In genomic region chr11:59660621-59661020, GRCh38 we compare ENCODE assay signal across 17 cellular contexts. TPM values are rescaled to one million over a fixed set of nuclear protein-coding genes. Genes with fewer than 3 reads are reported as not detected.
A peak's percentile ranks its signal among the peaks of the same experiment; 100 is the strongest.
DNase-seq lines count a peak whose midpoint lies in the region; ATAC-seq lines count a peak whose summit lies in the region.
"Had no signal": no experiment of that assay in that cellular context is flagged by ENCODE, and none has a peak within 500 bp of the region (broad histone marks: within the 10 kb centered on the region; RNA-seq: fewer than 3 reads in every experiment).

No MANE protein-coding gene starts in this region.

- POLR2A ChIA-PET in activated CD4-positive, alpha-beta memory T cell treated with anti-CD3 and anti-CD28 coated beads, Interleukin-2, amount 10 ng/mL, durations not matched to agents 7 days and 5 days (lab: Charles Lee) = interaction anchor here (1.0 kb wide), 1 partner anchor 43 kb away, joined by 3 read pairs; no protein-coding TSS in a partner anchor

- H3K9me3 ChIP-seq in CD4-positive, CD25-positive, alpha-beta regulatory T cell (ENCODE audit: control insufficient read depth in 2 of 2, low read length in 2 of 2) = no peaks in the 10 kb centered on the region
- H3K9me3 ChIP-seq in GM23248 (ENCODE audit: low read depth) (no peaks in the 10 kb centered on the region), mesenchymal stem cell (ENCODE audit: control insufficient read depth, low read length) (no peaks in the 10 kb centered on the region)
- H3K9me3 ChIP-seq: right atrium auricular region, SJCRH30 had no signal

- 94 to 100% methylated on average over 1 of the region's 1 CpG for WGBS in GM23248 (ENCODE audit: low coverage in 1 of 2, low lambda C conversion rate in 2 of 2, missing lambda C conversion rate in 2 of 2), 2 experiments
- WGBS in mesenchymal stem cell = 96% methylated on average over 1 of the region's 1 CpG

- H4K20me1 ChIP-seq in GM23248 (ENCODE audit: insufficient read depth) = peaks cover 6% of the 10 kb centered on the region; the same call in 1 of the 2 replicates

- H4K91ac ChIP-seq in mesenchymal stem cell (ENCODE audit: low read length) = no peak overlapping the region

- peak overlapping the region in 2 of 3 donors; percentile 42 to 48 for H3K27ac Mint-ChIP-seq in CD4-positive, CD25-positive, alpha-beta regulatory T cell
- peak overlapping the region; percentile 17 for H3K27ac Mint-ChIP-seq in activated CD4-positive, alpha-beta memory T cell treated with anti-CD3 and anti-CD28 coated beads, Interleukin-2, amount 10 ng/mL, durations not matched to agents 7 days and 5 days

- H3K4me1 ChIP-seq in CD4-positive, CD25-positive, alpha-beta regulatory T cell (ENCODE audit: control insufficient read depth, insufficient read depth, low read length, poor library complexity, severe bottlenecking) = peaks cover 21% of the 10 kb centered on the region
- peaks cover 14% of the 10 kb centered on the region; the same call in 1 of the 2 replicates for H3K4me1 ChIP-seq in GM23248 (ENCODE audit: insufficient read depth)
- H3K4me1 ChIP-seq in mesenchymal stem cell (ENCODE audit: control insufficient read depth, insufficient read depth, low read depth, low read length) = peaks cover 3% of the 10 kb centered on the region
- H3K4me1 ChIP-seq: SJCRH30 had no signal

- no peaks in the 10 kb centered on the region for H3K27me3 ChIP-seq in CD4-positive, CD25-positive, alpha-beta regulatory T cell (ENCODE audit: control insufficient read depth, insufficient read depth, low read length)
- no peaks in the 10 kb centered on the region for H3K27me3 ChIP-seq in GM23248 (replicated peaks; ENCODE audit: insufficient read depth)
- no peaks in the 10 kb centered on the region for H3K27me3 ChIP-seq in mesenchymal stem cell (ENCODE audit: control insufficient read depth in 1 of 2, insufficient read depth in 1 of 2, low read length in 2 of 2)
- H3K27me3 ChIP-seq: right atrium auricular region, SJCRH30 had no signal

- no peak overlapping the region for H4K8ac ChIP-seq in mesenchymal stem cell (ENCODE audit: low read length)

- H3K79me2 ChIP-seq in GM23248 (ENCODE audit: insufficient read depth) = peaks cover 86% of the 10 kb centered on the region

- intact Hi-C loops in left ventricle myocardium superior (cut with micrococcal nuclease) = no loop called here

- H3K4me3 Mint-ChIP-seq in CD4-positive, CD25-positive, alpha-beta regulatory T cell = peak overlapping the region in 1 of 4 donors; percentile 71
- H3K4me3 Mint-ChIP-seq in activated CD4-positive, alpha-beta memory T cell treated with anti-CD3 and anti-CD28 coated beads, Interleukin-2, amount 10 ng/mL, durations not matched to agents 7 days and 5 days = no peak overlapping the region
- H3K4me3 Mint-ChIP-seq: H9 had no signal

- H3K79me1 ChIP-seq in mesenchymal stem cell (replicated peaks; ENCODE audit: low read length, poor library complexity, severe bottlenecking) = peaks cover 22% of the 10 kb centered on the region

- in situ Hi-C loops in GM23248 (cut with MboI) = no loop called here

- H2AK5ac ChIP-seq in mesenchymal stem cell (ENCODE audit: low read length, severe bottlenecking) = peak overlapping the region; percentile 80

- H2BK120ac ChIP-seq in mesenchymal stem cell (ENCODE audit: low read depth, low read length) = no peak overlapping the region

- H3K4me3 ChIP-seq in CD4-positive, CD25-positive, alpha-beta regulatory T cell (ENCODE audit: low read depth, low read length) = no peak overlapping the region
- no peak overlapping the region for H3K4me3 ChIP-seq in GM23248
- no peak overlapping the region for H3K4me3 ChIP-seq in mesenchymal stem cell (ENCODE audit: insufficient read depth in 1 of 2, low read depth in 1 of 2, low read length in 2 of 2)
- H3K4me3 ChIP-seq: right atrium auricular region, SJCRH30 had no signal

- no peak overlapping the region for H2BK12ac ChIP-seq in mesenchymal stem cell (ENCODE audit: low read length in 2 of 2)

- no peak overlapping the region for H3K23ac ChIP-seq in mesenchymal stem cell (ENCODE audit: low read length in 2 of 2)

- ATAC-seq in CD4-positive, CD25-positive, alpha-beta regulatory T cell (ENCODE audit: low read depth in 2 of 2) = no peak
- no peak for ATAC-seq in left ventricle myocardium superior
- no peak for ATAC-seq in GM19397 (IDR thresholded peaks at IDR 0.05; ENCODE audit: unreplicated experiment)
- ATAC-seq: stimulated activated naive CD8-positive, alpha-beta T cell treated with anti-CD3 and anti-CD28 coated beads, Interleukin-15, Interleukin-2, amounts not matched to agents 100 U/mL and 50 U/mL, for 24 hours had no signal

- H3K27me3 Mint-ChIP-seq in CD4-positive, CD25-positive, alpha-beta regulatory T cell = no peaks in the 10 kb centered on the region
- H3K27me3 Mint-ChIP-seq in activated CD4-positive, alpha-beta memory T cell treated with anti-CD3 and anti-CD28 coated beads, Interleukin-2, amount 10 ng/mL, durations not matched to agents 7 days and 5 days = no peaks in the 10 kb centered on the region

- H3K4me1 Mint-ChIP-seq in CD4-positive, CD25-positive, alpha-beta regulatory T cell = peaks cover 21 to 43% (median 29%) of the 10 kb centered on the region in 4 donors
- peaks cover 31% of the 10 kb centered on the region for H3K4me1 Mint-ChIP-seq in activated CD4-positive, alpha-beta memory T cell treated with anti-CD3 and anti-CD28 coated beads, Interleukin-2, amount 10 ng/mL, durations not matched to agents 7 days and 5 days

- H3K18ac ChIP-seq in mesenchymal stem cell (ENCODE audit: low read depth in 1 of 2, low read length in 2 of 2) = no peak overlapping the region

- no peak overlapping the region for H3K4ac ChIP-seq in mesenchymal stem cell (ENCODE audit: low read depth in 1 of 2, low read length in 2 of 2)

- H3K9ac ChIP-seq in GM23248 (0 out of 2 replicates have a peak overlapping the region, but pooled peaks have one; percentile 17), mesenchymal stem cell (ENCODE audit: low read length) (no peak overlapping the region)

- H3K36me3 ChIP-seq in CD4-positive, CD25-positive, alpha-beta regulatory T cell (ENCODE audit: control insufficient read depth, insufficient read depth, low read length) = peaks cover 82% of the 10 kb centered on the region
- H3K36me3 ChIP-seq in GM23248 (ENCODE audit: low read depth) = peaks cover 95% of the 10 kb centered on the region
- H3K36me3 ChIP-seq in mesenchymal stem cell (ENCODE audit: control insufficient read depth in 1 of 2, insufficient read depth in 2 of 2, low read depth in 1 of 2, low read length in 2 of 2) = peaks cover 14 to 98% of the 10 kb centered on the region in 2 experiments

- H3F3A ChIP-seq in GM23248 (ENCODE audit: insufficient read depth) = 0 out of 2 replicates have a peak, but pooled peaks cover 8% of the 10 kb centered on the region

- no peak overlapping the region for H2AFZ ChIP-seq in GM23248
- no peak overlapping the region for H2AFZ ChIP-seq in mesenchymal stem cell (ENCODE audit: low read depth, low read length)

- H3K36me3 Mint-ChIP-seq in CD4-positive, CD25-positive, alpha-beta regulatory T cell = peaks cover 46% of the 10 kb centered on the region
- peaks cover 70% of the 10 kb centered on the region for H3K36me3 Mint-ChIP-seq in activated CD4-positive, alpha-beta memory T cell treated with anti-CD3 and anti-CD28 coated beads, Interleukin-2, amount 10 ng/mL, durations not matched to agents 7 days and 5 days (ENCODE audit: low read depth)

- H3K4me2 ChIP-seq in GM23248 (ENCODE audit: unreplicated experiment) (no peak overlapping the region), mesenchymal stem cell (ENCODE audit: low read length, poor library complexity, severe bottlenecking) (peak overlapping the region; percentile 43)

- no peaks in the 10 kb centered on the region for H3K9me2 ChIP-seq in GM23248 (ENCODE audit: insufficient read depth)

- no peak overlapping the region for H3K14ac ChIP-seq in mesenchymal stem cell (ENCODE audit: low read length in 2 of 2)

- no peak for DNase-seq in CD4-positive, CD25-positive, alpha-beta regulatory T cell
- DNase-seq in GM23248 (no peak), mesenchymal stem cell (no peak), retina (no peak), left ventricle myocardium superior (no peak)
- DNase-seq in activated CD4-positive, alpha-beta memory T cell treated with anti-CD3 and anti-CD28 coated beads, Interleukin-2, amount 10 ng/mL, durations not matched to agents 7 days and 5 days = no peak
- DNase-seq: activated CD4-positive, CD25-positive, alpha-beta regulatory T cell treated with anti-CD3 and anti-CD28 coated beads, Interleukin-2, amount 50 U/mL, for 72 hours; activated gamma-delta T cell; H9; kidney; SJCRH30; stimulated activated CD4-positive, alpha-beta T cell treated with anti-CD3 and anti-CD28 coated beads, Interleukin-4, amount 100 ng/mL, for 24 hours; stimulated activated naive CD8-positive, alpha-beta T cell treated with anti-CD3 and anti-CD28 coated beads, Interleukin-15, Interleukin-2, amounts not matched to agents 100 U/mL and 50 U/mL, for 24 hours had no signal

- H2BK15ac ChIP-seq in mesenchymal stem cell (ENCODE audit: low read depth, poor library complexity, severe bottlenecking) = no peak overlapping the region

- H2BK5ac ChIP-seq in mesenchymal stem cell (ENCODE audit: low read depth, low read length, poor library complexity, severe bottlenecking) = peak overlapping the region; percentile 82

- H3K9me3 Mint-ChIP-seq in CD4-positive, CD25-positive, alpha-beta regulatory T cell = no peaks in the 10 kb centered on the region
- no peaks in the 10 kb centered on the region for H3K9me3 Mint-ChIP-seq in activated CD4-positive, alpha-beta memory T cell treated with anti-CD3 and anti-CD28 coated beads, Interleukin-2, amount 10 ng/mL, durations not matched to agents 7 days and 5 days
- H3K9me3 Mint-ChIP-seq: H9 had no signal

- H3K27ac ChIP-seq in CD4-positive, CD25-positive, alpha-beta regulatory T cell (ENCODE audit: insufficient read depth, low read length, poor library complexity, severe bottlenecking) = no peak overlapping the region
- H3K27ac ChIP-seq in GM23248 (no peak overlapping the region), mesenchymal stem cell (ENCODE audit: low read length, poor library complexity, severe bottlenecking) (peak overlapping the region; percentile 93)
- H3K27ac ChIP-seq: right atrium auricular region, SJCRH30 had no signal

- CTCF ChIA-PET in activated CD4-positive, alpha-beta memory T cell treated with anti-CD3 and anti-CD28 coated beads, Interleukin-2, amount 10 ng/mL, durations not matched to agents 7 days and 5 days (lab: Charles Lee) = interaction anchor here (1.4 kb wide), 1 partner anchor 8 kb away, joined by 3 read pairs; the partner anchor contains the start of gene PATL1

RNA-seq across cellular contexts. Expression of gene PATL1, which starts 8.2 kb away (rescaled TPM):
- total RNA-seq in CD4-positive, CD25-positive, alpha-beta regulatory T cell = 63.3 TPM
- 1 to 10 TPM; 4.6 to 5.8 (median 5.3) TPM for polyA plus RNA-seq in CD4-positive, CD25-positive, alpha-beta regulatory T cell
- 9.6 and 12.5 TPM in 2 replicates for total RNA-seq in GM23248 (2014; rRNA removed; shearing (Covaris generic))
- polyA plus RNA-seq in GM23248 (2016; fragmentation: Nextera tagmentation; extraction: Ambion mirVana) = 8.5 and 10.7 TPM in 2 replicates
- 10 to 100 TPM; 56.4 to 56.8 TPM for total RNA-seq in activated CD4-positive, alpha-beta memory T cell treated with anti-CD3 and anti-CD28 coated beads, Interleukin-2, amount 10 ng/mL, durations not matched to agents 7 days and 5 days
- 43.6 TPM for polyA plus RNA-seq in mesenchymal stem cell (2013, experiment 1 of 2)
- 43.9 TPM for polyA plus RNA-seq in mesenchymal stem cell (2013, experiment 2 of 2)
- 24.5 TPM for total RNA-seq in left ventricle myocardium superior

RNA-seq across cellular contexts. Expression of gene OSBP, which starts 45.0 kb away (rescaled TPM):
- 50.9 TPM for total RNA-seq in CD4-positive, CD25-positive, alpha-beta regulatory T cell
- 10 to 100 TPM; 23.9 to 30.9 (median 27.3) TPM for polyA plus RNA-seq in CD4-positive, CD25-positive, alpha-beta regulatory T cell
- total RNA-seq in GM23248 (2014; rRNA removed; shearing (Covaris generic)) = 17.2 and 26.4 TPM in 2 replicates
- 10.7 and 12.8 TPM in 2 replicates for polyA plus RNA-seq in GM23248 (2016; fragmentation: Nextera tagmentation; extraction: Ambion mirVana)
- total RNA-seq in activated CD4-positive, alpha-beta memory T cell treated with anti-CD3 and anti-CD28 coated beads, Interleukin-2, amount 10 ng/mL, durations not matched to agents 7 days and 5 days = 10 to 100 TPM; 40.4 to 41.5 TPM
- polyA plus RNA-seq in mesenchymal stem cell (2013, experiment 1 of 2) = 25.4 TPM
- 25.0 TPM for polyA plus RNA-seq in mesenchymal stem cell (2013, experiment 2 of 2)
- 40.9 TPM for total RNA-seq in left ventricle myocardium superior

RNA-seq across cellular contexts. Expression of gene OR10V1, which starts 53.0 kb away (rescaled TPM):
- not detected for total RNA-seq in CD4-positive, CD25-positive, alpha-beta regulatory T cell
- polyA plus RNA-seq in CD4-positive, CD25-positive, alpha-beta regulatory T cell = not detected
- total RNA-seq in GM23248 (2014; rRNA removed; shearing (Covaris generic)) = not detected in 2 replicates
- polyA plus RNA-seq in GM23248 (2016; fragmentation: Nextera tagmentation; extraction: Ambion mirVana) = not detected in 2 replicates
- total RNA-seq in activated CD4-positive, alpha-beta memory T cell treated with anti-CD3 and anti-CD28 coated beads, Interleukin-2, amount 10 ng/mL, durations not matched to agents 7 days and 5 days = not detected
- not detected for polyA plus RNA-seq in mesenchymal stem cell (2013, experiment 1 of 2)
- not detected for polyA plus RNA-seq in mesenchymal stem cell (2013, experiment 2 of 2)
- not detected for total RNA-seq in left ventricle myocardium superior
- total RNA-seq: bronchial epithelial cell, glomerular endothelial cell, H9, kidney, right atrium auricular region, SJCRH30 had no signal
